8 cellular contexts compared by ENCODE assay signal in genomic region chr6:27478706-27479318, GRCh38. TPM values are rescaled to one million over a fixed set of nuclear protein-coding genes. Genes with fewer than 3 reads are reported as not detected.
A peak's percentile ranks its signal among the peaks of the same experiment; 100 is the strongest.
DNase-seq lines count a peak whose midpoint lies in the region; ATAC-seq, FAIRE-seq and TF ChIP-seq lines count a peak whose summit lies in the region.

No MANE protein-coding gene starts in this region.

- TF ChIP-seq CTCF in AG04449 (IDR thresholded peaks at IDR 0.05; ENCODE audit: insufficient read depth, low read length, missing control alignments) (no peak), kidney (IDR thresholded peaks at IDR 0.05; ENCODE audit: borderline replicate concordance, extremely low read depth, insufficient read depth) (no peak)

- DNase-seq in AG04449 (ENCODE audit: low read depth, low spot score), result peak; percentile 80
- DNase-seq in NCI-H2227 treated with DMSO at 0.1 percent for 48 hours (lab: John Stamatoyannopoulos, UW), result peak; percentile 88
- peak; percentile 81 for DNase-seq in activated CD4-positive, CD25-positive, alpha-beta regulatory T cell treated with anti-CD3 and anti-CD28 coated beads, Interleukin-2, amount 50 U/mL, for 16 hours (ENCODE audit: low read depth, low spot score)
- peak; percentile 55 for DNase-seq in cerebellum (ENCODE audit: low spot score)
- peak; percentile 94 for DNase-seq in kidney
- peak; percentile 90 for DNase-seq in stimulated activated CD4-positive, alpha-beta T cell treated with anti-CD3 and anti-CD28 coated beads, Interleukin-15, amount 100 ng/mL, for 24 hours

- CTCF ChIA-PET in AG04449 (lab: Yijun Ruan, JAX), result interaction anchor here (0.7 to 2.1 kb wide), 9 partner anchors 40 to 416 kb away, joined by 3 to 7 read pairs (median 4); no protein-coding TSS in a partner anchor

- H3K27ac ChIP-seq in kidney (ENCODE audit: low read depth in 2 of 2, low read length in 2 of 2), result peak overlapping the region; percentile 84 to 94

- intact Hi-C loops in kidney (cut with DNase I), result no loop called here

- FAIRE-seq in kidney (lab: Jason Lieb, UNC), result peak; percentile 39

- no peaks in the 10 kb centered on the region for H3K36me3 ChIP-seq in kidney (ENCODE audit: control insufficient read depth in 1 of 2, insufficient read depth in 2 of 2, low read length in 2 of 2)

- H3K9ac ChIP-seq in kidney (ENCODE audit: low read length in 2 of 2), result peak overlapping the region; percentile 83 to 96

- peak overlapping the region; percentile 81 for H3K4me3 ChIP-seq in AG04449 (ENCODE audit: low read depth, low read length)
- H3K4me3 ChIP-seq in kidney (ENCODE audit: low read length in 2 of 2), result peak overlapping the region; percentile 87 to 91

- H3K9me3 ChIP-seq in kidney (ENCODE audit: control insufficient read depth in 1 of 2, low read length in 2 of 2), result no peaks in the 10 kb centered on the region

- POLR2A ChIA-PET in AG04449 (lab: Yijun Ruan, JAX), result interaction anchor here (1.0 to 1.5 kb wide), 5 partner anchors 17 to 347 kb away, joined by 3 to 6 read pairs (median 4); a partner anchor contains a TSS

- peaks cover 0 to 4% of the 10 kb centered on the region in 2 donors for H3K4me1 ChIP-seq in kidney (ENCODE audit: control insufficient read depth in 1 of 2, insufficient read depth in 1 of 2, low read depth in 1 of 2, low read length in 2 of 2)

- ATAC-seq in GM18870 (IDR thresholded peaks at IDR 0.05; ENCODE audit: unreplicated experiment), result peak; percentile 44
- ATAC-seq in HG03139 (IDR thresholded peaks at IDR 0.05; ENCODE audit: unreplicated experiment), result peak; percentile 55

RNA-seq across cellular contexts. Expression of gene ZNF184, which starts 5.9 kb away (rescaled TPM):
- total RNA-seq in cerebellum (16.3 TPM), kidney (8.0 TPM)
- polyA plus RNA-seq in kidney (ENCODE audit: insufficient read depth, low read depth, low replicate concordance), result 4.4 TPM

Comparison
In these comparisons a context has a peak if more than half of its experiments do, and no peak if none do; other contexts are left out.
1. Peak in every context shown above with its lines: DNase-seq, ATAC-seq, H3K4me3 ChIP-seq and H3K27ac ChIP-seq.